Comparison of ENCODE assay signal across 1 cellular context in genomic region chr6:35413911-35414310, GRCh38.
TF ChIP-seq lines count a peak whose summit lies in the region.

No MANE protein-coding gene starts in this region.

TF ChIP-seq in IMR-90, 13 proteins besides CTCF, POLR2A, EP300 and RAD21 (continued from another document):
- TF ChIP-seq MAFK (IDR thresholded peaks at IDR 0.05; ENCODE audit: low read depth, low read length) (no peak), FOS (IDR thresholded peaks at IDR 0.05; ENCODE audit: low read depth, low read length) (no peak)
